18 cellular contexts compared by ENCODE assay signal in the genomic region with DNA sequence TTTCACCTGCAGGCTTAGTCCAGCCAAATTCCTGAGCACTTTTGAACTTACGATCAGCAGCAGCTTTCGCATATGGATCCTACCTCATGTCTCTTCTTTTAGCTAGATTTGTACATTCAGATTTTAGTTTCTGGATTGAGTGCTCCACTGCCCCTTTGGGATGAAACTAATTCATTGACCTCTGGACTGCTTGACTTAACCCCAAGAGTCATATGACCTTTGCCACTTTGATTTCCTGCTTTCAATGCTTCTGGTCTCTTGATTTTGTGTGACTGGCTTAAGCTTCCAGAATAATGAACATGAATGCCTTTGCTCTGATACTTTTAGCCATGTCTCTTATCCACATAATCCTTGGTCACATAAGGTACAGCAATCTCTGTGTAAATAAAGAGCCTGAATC.
DNase-seq lines count a peak whose midpoint lies in the region; ATAC-seq and TF ChIP-seq lines count a peak whose summit lies in the region.
"Had no signal": no experiment of that assay in that cellular context is flagged by ENCODE, and none has a peak within 500 bp of the region (broad histone marks: within the 10 kb centered on the region; RNA-seq: fewer than 3 reads in every experiment).

No MANE protein-coding gene starts in this region.

- DNase-seq in right lobe of liver (no peak), foreskin fibroblast (peak; percentile 18 to 37), nephron progenitor cell (no peak), aorta (no peak), NCI-H2107 treated with DMSO at 0.1 percent for 48 hours (lab: John Stamatoyannopoulos, UW; ENCODE audit: unreplicated experiment) (no peak)
- DNase-seq: CD8-positive, alpha-beta T cell; DMS 273 treated with DMSO at 0.1 percent for 48 hours; DMS79 treated with DMSO at 0.1 percent for 48 hours; GF-D8; GOT3; H7; HFFc6 had no signal

- intact Hi-C loops in right lobe of liver (cut with DNase I): no loop called here
- intact Hi-C loops in aorta (cut with DNase I): no loop called here

- H3K27ac ChIP-seq in liver (ENCODE audit: low read depth in 1 of 2, low read length in 2 of 2) (no peak overlapping the region), right lobe of liver (no peak overlapping the region), aorta (ENCODE audit: low read depth in 1 of 2, low read length in 2 of 2) (no peak overlapping the region)
- H3K27ac ChIP-seq: BLaER1 treated with 17β-estradiol and CSF1 and Interleukin-3, amounts not matched to agents 10 nM and 100 nM had no signal

- ATAC-seq in right lobe of liver (no peak), aorta (ENCODE audit: low FRiP score) (no peak), HG02759 (IDR thresholded peaks at IDR 0.05; ENCODE audit: unreplicated experiment) (no peak)
- ATAC-seq: CD8-positive, alpha-beta T cell; HCT116 had no signal

- H3K9me3 ChIP-seq in liver (ENCODE audit: control insufficient read depth in 4 of 4, low read length in 3 of 4): no peaks in the 10 kb centered on the region
- H3K9me3 ChIP-seq in right lobe of liver: no peaks in the 10 kb centered on the region
- no peaks in the 10 kb centered on the region for H3K9me3 ChIP-seq in aorta (ENCODE audit: control insufficient read depth, low read length)
- H3K9me3 ChIP-seq: BLaER1 treated with 17β-estradiol and CSF1 and Interleukin-3, amounts not matched to agents 10 nM and 100 nM had no signal

- H3K27me3 ChIP-seq in liver (ENCODE audit: control insufficient read depth in 4 of 4, insufficient read depth in 4 of 4, low read length in 3 of 4) (peaks cover 0 to 2% (median 0%) of the 10 kb centered on the region in 4 donors), right lobe of liver (no peaks in the 10 kb centered on the region), aorta (ENCODE audit: control insufficient read depth in 1 of 2, insufficient read depth in 2 of 2, low read length in 1 of 2) (no peaks in the 10 kb centered on the region)
- H3K27me3 ChIP-seq: BLaER1 treated with 17β-estradiol and CSF1 and Interleukin-3, amounts not matched to agents 10 nM and 100 nM had no signal

- H3K9me3 Mint-ChIP-seq in nephron progenitor cell: no peaks in the 10 kb centered on the region
- H3K9me3 Mint-ChIP-seq: HFFc6 had no signal

- no peak for TF ChIP-seq RAD21 in liver (IDR thresholded peaks at IDR 0.05)

- WGBS in liver: 85% methylated on average over 2 of the region's 2 CpGs
- 92% methylated on average over 2 of the region's 2 CpGs for WGBS in right lobe of liver (ENCODE audit: insufficient coverage, low coverage, low lambda C conversion rate, missing lambda C conversion rate)
- WGBS in aorta, 2 donors: 96 to 98% methylated on average over 2 of the region's 2 CpGs

- H3K4me1 Mint-ChIP-seq in nephron progenitor cell: peaks cover 19% of the 10 kb centered on the region
- H3K4me1 Mint-ChIP-seq: B cell, IgD-negative memory B cell had no signal

- no peak for TF ChIP-seq CTCF in liver (IDR thresholded peaks at IDR 0.05; ENCODE audit: low read depth, low read length, missing input control)
- TF ChIP-seq CTCF in right lobe of liver (IDR thresholded peaks at IDR 0.05): no peak
- TF ChIP-seq CTCF in foreskin fibroblast (IDR thresholded peaks at IDR 0.05; ENCODE audit: low read depth, low read length): no peak
- TF ChIP-seq CTCF in nephron progenitor cell (IDR thresholded peaks at IDR 0.05): no peak

- H3K27me3 Mint-ChIP-seq in nephron progenitor cell (ENCODE audit: low read depth, poor library complexity): no peaks in the 10 kb centered on the region
- H3K27me3 Mint-ChIP-seq: B cell, IgD-negative memory B cell had no signal

- TF ChIP-seq POLR2A in right lobe of liver (IDR thresholded peaks at IDR 0.05): no peak

- no peaks in the 10 kb centered on the region for H3K4me1 ChIP-seq in liver (ENCODE audit: control insufficient read depth in 4 of 4, insufficient read depth in 4 of 4, low read length in 3 of 4)
- no peaks in the 10 kb centered on the region for H3K4me1 ChIP-seq in right lobe of liver
- no peaks in the 10 kb centered on the region for H3K4me1 ChIP-seq in aorta (ENCODE audit: control insufficient read depth in 1 of 2, insufficient read depth in 2 of 2, low read length in 2 of 2)
- H3K4me1 ChIP-seq: BLaER1 treated with 17β-estradiol and CSF1 and Interleukin-3, amounts not matched to agents 10 nM and 100 nM had no signal

- peak overlapping the region; percentile 61 for H3K27ac Mint-ChIP-seq in nephron progenitor cell
- H3K27ac Mint-ChIP-seq: B cell; CD8-positive, alpha-beta T cell; HFFc6; IgD-negative memory B cell had no signal

- no peak overlapping the region for H3K4me3 Mint-ChIP-seq in nephron progenitor cell
- H3K4me3 Mint-ChIP-seq: B cell; CD8-positive, alpha-beta T cell; HFFc6; IgD-negative memory B cell had no signal

- H3K4me3 ChIP-seq in liver (ENCODE audit: low read depth in 1 of 3, low read length in 3 of 3) (no peak overlapping the region), right lobe of liver (no peak overlapping the region), foreskin fibroblast (ENCODE audit: low read depth in 1 of 2, low read length in 2 of 2) (no peak overlapping the region), aorta (ENCODE audit: low read length in 2 of 2) (no peak overlapping the region)
- H3K4me3 ChIP-seq: BLaER1 treated with 17β-estradiol and CSF1 and Interleukin-3, amounts not matched to agents 10 nM and 100 nM had no signal

- H3K9ac ChIP-seq in liver (ENCODE audit: low read depth in 1 of 2, low read length in 2 of 2): no peak overlapping the region
- H3K9ac ChIP-seq: BLaER1 treated with 17β-estradiol and CSF1 and Interleukin-3, amounts not matched to agents 10 nM and 100 nM had no signal

- H3K36me3 ChIP-seq in liver (ENCODE audit: control insufficient read depth in 4 of 4, insufficient read depth in 3 of 4, low read depth in 1 of 4, low read length in 3 of 4) (no peaks in the 10 kb centered on the region), right lobe of liver (no peaks in the 10 kb centered on the region), aorta (ENCODE audit: control insufficient read depth in 1 of 2, insufficient read depth in 2 of 2, low read length in 1 of 2) (no peaks in the 10 kb centered on the region)
- H3K36me3 ChIP-seq: BLaER1 treated with 17β-estradiol and CSF1 and Interleukin-3, amounts not matched to agents 10 nM and 100 nM had no signal

- no peaks in the 10 kb centered on the region for H3K36me3 Mint-ChIP-seq in nephron progenitor cell (ENCODE audit: low read depth)
- H3K36me3 Mint-ChIP-seq: CD8-positive, alpha-beta T cell; IgD-negative memory B cell had no signal

TF ChIP-seq in liver, 16 proteins besides CTCF, POLR2A, EP300 and RAD21:
- TF ChIP-seq SP1 (IDR thresholded peaks at IDR 0.05) (no peak), FOXA2 (IDR thresholded peaks at IDR 0.05) (no peak), NR2F2 (IDR thresholded peaks at IDR 0.05) (peak; percentile 91)
- TF ChIP-seq, protein P1, sequence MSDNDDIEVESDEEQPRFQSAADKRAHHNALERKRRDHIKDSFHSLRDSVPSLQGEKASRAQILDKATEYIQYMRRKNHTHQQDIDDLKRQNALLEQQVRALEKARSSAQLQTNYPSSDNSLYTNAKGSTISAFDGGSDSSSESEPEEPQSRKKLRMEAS (IDR thresholded peaks at IDR 0.05): no peak
TF ChIP-seq in liver: peak in this region for 1.

Comparison
In these comparisons a context has a peak if more than half of its experiments do, and no peak if none do; other contexts are left out.
1. DNase-seq: peak in foreskin fibroblast (2 of 2); none in right lobe of liver (0 of 3), nephron progenitor cell (single experiment), aorta (0 of 2) and NCI-H2107 treated with DMSO at 0.1 percent for 48 hours (single experiment).